14 cellular contexts compared by ENCODE assay signal in genomic region chr15:91941871-91942270, GRCh38.
DNase-seq lines count a peak whose midpoint lies in the region; ATAC-seq, FAIRE-seq and TF ChIP-seq lines count a peak whose summit lies in the region.
"Had no signal": no experiment of that assay in that cellular context is flagged by ENCODE, and none has a peak within 500 bp of the region (broad histone marks: within the 10 kb centered on the region; RNA-seq: fewer than 3 reads in every experiment).

No MANE protein-coding gene starts in this region.

- H3K27ac ChIP-seq in liver (ENCODE audit: low read depth in 1 of 2, low read length in 2 of 2) (peak overlapping the region in 1 of 2 donors; percentile 72), HepG2 (ENCODE audit: extremely low read length, insufficient read depth, low read length) (no peak overlapping the region), body of pancreas (peak overlapping the region in 3 of 4 donors; percentile 80 to 83 (median 80)), left lung (peak overlapping the region; percentile 90 to 93), vagina (peak overlapping the region; percentile 72)

- BruUV-seq in HepG2 (replicated peaks; lab: Mats Ljungman, UMichigan): no TSS peak

- TF ChIP-seq RAD21 in liver (IDR thresholded peaks at IDR 0.05) (peak; percentile 12 to 25), HepG2 (CRISPR knock-in tag; IDR thresholded peaks at IDR 0.05) (no peak)

- H2AFZ ChIP-seq in HepG2 (ENCODE audit: low read length): no peak overlapping the region

- no peak for DNase-seq in HepG2 (ENCODE audit: low spot score)
- DNase-seq in body of pancreas: no peak
- no peak for DNase-seq in left lung
- DNase-seq in vagina (ENCODE audit: extremely low spot score in 2 of 2): no peak
- DNase-seq in foreskin melanocyte: no peak
- DNase-seq in amygdala (lab: John Stamatoyannopoulos, UW): no peak
- DNase-seq: activated CD4-positive, alpha-beta T cell treated with anti-CD3 and anti-CD28 coated beads for 1 hour; AML-193; caudate nucleus; GF-D8; NCI-H524 had no signal

- H3K4me3 ChIP-seq in liver (ENCODE audit: low read depth in 1 of 3, low read length in 3 of 3) (no peak overlapping the region), HepG2 (replicated peaks in 1 of 3; ENCODE audit: insufficient read depth in 1 of 3, low read depth in 2 of 3, low read length in 3 of 3) (no peak overlapping the region), body of pancreas (no peak overlapping the region), left lung (no peak overlapping the region), vagina (no peak overlapping the region)

- CTCF ChIA-PET in HepG2 (lab: Yijun Ruan, JAX; ENCODE audit: low intra/inter-chr PET ratio, low total read pairs): no interaction called here

- no peaks in the 10 kb centered on the region for H3K27me3 ChIP-seq in liver (ENCODE audit: control insufficient read depth in 4 of 4, insufficient read depth in 4 of 4, low read length in 3 of 4)
- peaks cover 0 to 9% of the 10 kb centered on the region in 2 experiments; a peak in 3 of 5 replicates for H3K27me3 ChIP-seq in HepG2 (ENCODE audit: control insufficient read depth in 1 of 2, insufficient read depth in 2 of 2, low read length in 2 of 2)
- no peaks in the 10 kb centered on the region for H3K27me3 ChIP-seq in body of pancreas
- no peaks in the 10 kb centered on the region for H3K27me3 ChIP-seq in left lung
- H3K27me3 ChIP-seq in vagina: no peaks in the 10 kb centered on the region

- FAIRE-seq in HepG2 (lab: Jason Lieb, UNC): no peak
- FAIRE-seq: frontal cortex had no signal

- H3K79me2 ChIP-seq in HepG2 (ENCODE audit: insufficient read depth, low read length): no peaks in the 10 kb centered on the region

- no peak overlapping the region for H3K4me2 ChIP-seq in HepG2 (ENCODE audit: low read depth, low read length)

- H3K36me3 ChIP-seq in liver (ENCODE audit: control insufficient read depth in 4 of 4, insufficient read depth in 3 of 4, low read depth in 1 of 4, low read length in 3 of 4) (no peaks in the 10 kb centered on the region), HepG2 (replicated peaks in 1 of 2; ENCODE audit: control insufficient read depth in 1 of 2, insufficient read depth in 2 of 2, low read length in 2 of 2) (no peaks in the 10 kb centered on the region), body of pancreas (replicated peaks in 1 of 2; ENCODE audit: insufficient read depth in 1 of 2, low read depth in 2 of 2) (no peaks in the 10 kb centered on the region), left lung (no peaks in the 10 kb centered on the region), vagina (no peaks in the 10 kb centered on the region)

- 75% methylated on average over 3 of the region's 3 CpGs for WGBS in liver
- WGBS in HepG2 (ENCODE audit: low lambda C conversion rate): 31% methylated on average over 3 of the region's 3 CpGs
- 51 to 64% methylated on average over 3 of the region's 3 CpGs for WGBS in body of pancreas, 2 donors

- peaks cover 7 to 28% (median 16%) of the 10 kb centered on the region in 4 donors for H3K4me1 ChIP-seq in liver (ENCODE audit: control insufficient read depth in 4 of 4, insufficient read depth in 4 of 4, low read length in 3 of 4)
- no peaks in the 10 kb centered on the region for H3K4me1 ChIP-seq in HepG2 (ENCODE audit: insufficient read depth, low read length)
- H3K4me1 ChIP-seq in body of pancreas: peaks cover 64% of the 10 kb centered on the region
- H3K4me1 ChIP-seq in left lung: peaks cover 56 to 95% of the 10 kb centered on the region in 2 donors
- peaks cover 83% of the 10 kb centered on the region for H3K4me1 ChIP-seq in vagina

- intact Hi-C loops in HepG2 (cut with micrococcal nuclease; ENCODE audit: unreplicated experiment): no loop called here
- intact Hi-C loops in body of pancreas (cut with DNase I): no loop called here
- intact Hi-C loops in left lung (cut with DNase I): loop anchor here in 1 of 2 donors (10.0 kb wide), 2 partner anchors 77 to 133 kb away; no protein-coding TSS in a partner anchor
- intact Hi-C loops in vagina (cut with DNase I): loop anchor here (5.0 to 10.0 kb wide), 2 partner anchors 85 to 133 kb away; no protein-coding TSS in a partner anchor

- no peak for TF ChIP-seq POLR2A in HepG2 (IDR thresholded peaks at IDR 0.05; ENCODE audit: insufficient read depth in 1 of 2, low read depth in 2 of 2, low read length in 2 of 2)
- TF ChIP-seq POLR2A in body of pancreas (IDR thresholded peaks at IDR 0.05): no peak
- TF ChIP-seq POLR2A in vagina (IDR thresholded peaks at IDR 0.05): no peak
- no peak for TF ChIP-seq POLR2A in GM18505 (IDR thresholded peaks at IDR 0.05; ENCODE audit: borderline replicate concordance, extremely low read depth, insufficient read depth, insufficient read length)

- H4K20me1 ChIP-seq in HepG2 (ENCODE audit: insufficient read depth, low read length): no peaks in the 10 kb centered on the region

- in situ Hi-C loops in HepG2 (cut with HindIII; ENCODE audit: extremely low pct_ligation_motif_present, low pct_unique_long_range_greater_than_20kb): no loop called here

- H3K9ac ChIP-seq in liver (ENCODE audit: low read depth in 1 of 2, low read length in 2 of 2) (no peak overlapping the region), HepG2 (ENCODE audit: insufficient read depth, low read depth, low read length) (no peak overlapping the region)

- ATAC-seq in HepG2: no peak
- no peak for ATAC-seq in body of pancreas
- ATAC-seq in left lung: peak; percentile 17
- no peak for ATAC-seq in GM18505 (IDR thresholded peaks at IDR 0.05; ENCODE audit: unreplicated experiment)

- H3K9me3 ChIP-seq in liver (ENCODE audit: control insufficient read depth in 4 of 4, low read length in 3 of 4): no peaks in the 10 kb centered on the region
- no peaks in the 10 kb centered on the region for H3K9me3 ChIP-seq in HepG2 (ENCODE audit: low read length)
- no peaks in the 10 kb centered on the region for H3K9me3 ChIP-seq in body of pancreas
- H3K9me3 ChIP-seq in left lung: no peaks in the 10 kb centered on the region
- H3K9me3 ChIP-seq in vagina: no peaks in the 10 kb centered on the region

- POLR2A ChIA-PET in HepG2 (lab: Yijun Ruan, JAX): no interaction called here

- no peak for TF ChIP-seq EP300 in HepG2 (IDR thresholded peaks at IDR 0.05; ENCODE audit: low read depth in 2 of 2, low read length in 2 of 2)
- no peak for TF ChIP-seq EP300 in HepG2 (CRISPR knock-in tag; IDR thresholded peaks at IDR 0.05; ENCODE audit: borderline replicate concordance)

- TF ChIP-seq CTCF in liver (IDR thresholded peaks at IDR 0.05; ENCODE audit: low read depth, low read length, missing input control) (no peak), HepG2 (CRISPR knock-in tag; IDR thresholded peaks at IDR 0.05) (no peak), body of pancreas (IDR thresholded peaks at IDR 0.05) (no peak), left lung (IDR thresholded peaks at IDR 0.05) (no peak), vagina (IDR thresholded peaks at IDR 0.05) (no peak)

TF ChIP-seq in liver, 16 proteins besides CTCF, POLR2A, EP300 and RAD21 (continues in another document):
- no peak for TF ChIP-seq TAF1 (conservative IDR thresholded peaks at IDR 0.05)
- TF ChIP-seq MAX (IDR thresholded peaks at IDR 0.05): no peak
- no peak for TF ChIP-seq GABPA (IDR thresholded peaks at IDR 0.05 in 1 of 2, conservative IDR thresholded peaks at IDR 0.05 in 1 of 2)
- TF ChIP-seq ATF3 (IDR thresholded peaks at IDR 0.05): no peak
- TF ChIP-seq SP1 (IDR thresholded peaks at IDR 0.05): no peak

TF ChIP-seq in HepG2, 621 proteins besides CTCF, POLR2A, EP300 and RAD21 (continues in another document):
- TF ChIP-seq HMG20B (CRISPR knock-in tag; conservative IDR thresholded peaks at IDR 0.05): no peak
- no peak for TF ChIP-seq ATF7 (IDR thresholded peaks at IDR 0.05)
- no peak for TF ChIP-seq ATF7 (CRISPR knock-in tag; IDR thresholded peaks at IDR 0.05)
- TF ChIP-seq ZNF101 (CRISPR knock-in tag; IDR thresholded peaks at IDR 0.05; ENCODE audit: borderline replicate concordance, low read depth): no peak
- no peak for TF ChIP-seq ZNF274 (CRISPR knock-in tag; IDR thresholded peaks at IDR 0.05)
- TF ChIP-seq, protein P1, sequence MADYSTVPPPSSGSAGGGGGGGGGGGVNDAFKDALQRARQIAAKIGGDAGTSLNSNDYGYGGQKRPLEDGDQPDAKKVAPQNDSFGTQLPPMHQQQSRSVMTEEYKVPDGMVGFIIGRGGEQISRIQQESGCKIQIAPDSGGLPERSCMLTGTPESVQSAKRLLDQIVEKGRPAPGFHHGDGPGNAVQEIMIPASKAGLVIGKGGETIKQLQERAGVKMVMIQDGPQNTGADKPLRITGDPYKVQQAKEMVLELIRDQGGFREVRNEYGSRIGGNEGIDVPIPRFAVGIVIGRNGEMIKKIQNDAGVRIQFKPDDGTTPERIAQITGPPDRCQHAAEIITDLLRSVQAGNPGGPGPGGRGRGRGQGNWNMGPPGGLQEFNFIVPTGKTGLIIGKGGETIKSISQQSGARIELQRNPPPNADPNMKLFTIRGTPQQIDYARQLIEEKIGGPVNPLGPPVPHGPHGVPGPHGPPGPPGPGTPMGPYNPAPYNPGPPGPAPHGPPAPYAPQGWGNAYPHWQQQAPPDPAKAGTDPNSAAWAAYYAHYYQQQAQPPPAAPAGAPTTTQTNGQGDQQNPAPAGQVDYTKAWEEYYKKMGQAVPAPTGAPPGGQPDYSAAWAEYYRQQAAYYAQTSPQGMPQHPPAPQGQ (CRISPR knock-in tag; IDR thresholded peaks at IDR 0.05; ENCODE audit: borderline replicate concordance): no peak
- no peak for TF ChIP-seq ZNF569 (CRISPR knock-in tag; IDR thresholded peaks at IDR 0.05; ENCODE audit: borderline replicate concordance)
- TF ChIP-seq NBN (conservative IDR thresholded peaks at IDR 0.05): no peak
- no peak for TF ChIP-seq ZNF281 (CRISPR knock-in tag; IDR thresholded peaks at IDR 0.05; ENCODE audit: borderline replicate concordance)
- no peak for TF ChIP-seq MEF2D (CRISPR knock-in tag; IDR thresholded peaks at IDR 0.05)
